ENCODE assay signal across 8 cellular contexts in the genomic region with DNA sequence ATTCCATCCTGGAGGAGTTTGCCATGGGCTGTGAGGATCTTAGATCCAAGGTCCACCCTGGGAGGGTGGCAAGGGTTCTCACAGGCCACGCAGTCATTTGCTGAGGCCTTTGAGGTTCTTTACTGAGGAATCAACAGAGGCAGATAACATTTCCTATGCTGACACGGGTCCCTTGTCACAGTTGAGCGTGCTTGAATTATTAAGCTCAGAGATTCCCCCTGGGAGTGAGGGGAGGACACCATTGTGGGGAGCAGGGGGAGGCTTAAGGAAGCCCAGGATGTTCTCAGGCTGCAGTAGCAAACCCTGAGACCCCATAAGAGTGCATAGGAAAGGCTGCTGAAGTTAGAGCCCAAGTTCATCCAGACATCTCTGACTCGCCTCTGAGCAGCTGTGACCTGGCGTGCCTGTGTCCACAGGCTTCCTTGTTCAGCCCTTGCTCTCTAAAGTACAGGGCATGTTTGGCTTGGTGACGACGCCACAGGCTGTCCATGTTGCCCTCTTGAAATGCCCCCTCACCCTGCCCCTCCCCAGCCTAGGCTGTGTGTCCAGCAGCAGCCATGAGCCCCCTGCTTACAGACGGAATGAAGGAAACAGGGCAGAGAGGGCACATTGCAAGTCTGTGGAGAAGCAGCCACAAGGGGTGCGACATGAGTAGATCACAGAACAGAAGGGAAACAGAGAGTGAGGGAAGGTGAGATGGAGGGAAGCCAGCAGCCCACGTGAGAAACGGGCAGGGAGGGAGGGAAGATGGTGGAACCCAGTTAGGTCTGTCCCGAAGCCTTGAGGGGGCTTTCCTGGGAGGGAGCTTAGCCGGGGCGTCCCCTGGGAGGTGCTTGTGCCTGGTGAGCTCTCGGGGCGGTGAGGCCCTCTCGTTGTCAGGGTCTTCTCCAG. TPM values are rescaled to one million over a fixed set of nuclear protein-coding genes. Genes with fewer than 3 reads are reported as not detected.
DNase-seq lines count a peak whose midpoint lies in the region; ATAC-seq and TF ChIP-seq lines count a peak whose summit lies in the region.

No MANE protein-coding gene starts in this region.

- H3K4me3 ChIP-seq in OCI-LY3 (ENCODE audit: low read length) (peak overlapping the region; percentile 52), gastroesophageal sphincter (peak overlapping the region in 1 of 2 donors; percentile 36), sigmoid colon (peak overlapping the region in 3 of 4 donors; percentile 28 to 30 (median 30))

- ATAC-seq in gastroesophageal sphincter = peak; percentile 14

- H3K36me3 ChIP-seq in OCI-LY3 (replicated peaks; ENCODE audit: low read depth, low read length) = peaks cover 11% of the 10 kb centered on the region
- H3K36me3 ChIP-seq in gastroesophageal sphincter = peaks cover 0 to 28% of the 10 kb centered on the region in 2 donors
- peaks cover 0 to 30% (median 12%) of the 10 kb centered on the region in 4 donors for H3K36me3 ChIP-seq in sigmoid colon

- H3K4me2 ChIP-seq in OCI-LY3 (ENCODE audit: low read length) = peak overlapping the region; percentile 53

- TF ChIP-seq CTCF in GM20000 (IDR thresholded peaks at IDR 0.05; ENCODE audit: extremely low read depth, missing control alignments) (no peak), OCI-LY3 (IDR thresholded peaks at IDR 0.05; ENCODE audit: low read depth, low read length) (no peak), gastroesophageal sphincter (IDR thresholded peaks at IDR 0.05) (no peak), sigmoid colon (IDR thresholded peaks at IDR 0.05) (no peak)

- no peaks in the 10 kb centered on the region for H3K79me2 ChIP-seq in OCI-LY3 (ENCODE audit: low read length)

- peak; percentile 76 for DNase-seq in D341Med (ENCODE audit: low spot score)
- DNase-seq in GM20000 (ENCODE audit: low spot score) = peak; percentile 55
- peak; percentile 69 for DNase-seq in sigmoid colon
- no peak for DNase-seq in ecto neural progenitor cell (ENCODE audit: low spot score)
- no peak for DNase-seq in AG08396 (ENCODE audit: low spot score)
- no peak for DNase-seq in OCI-M1 (lab: John Stamatoyannopoulos, UW)

- H3K9me3 ChIP-seq in OCI-LY3 (ENCODE audit: insufficient read depth, low read length) (no peaks in the 10 kb centered on the region), gastroesophageal sphincter (no peaks in the 10 kb centered on the region), sigmoid colon (no peaks in the 10 kb centered on the region)

- TF ChIP-seq POLR2A in gastroesophageal sphincter (IDR thresholded peaks at IDR 0.05) (no peak), sigmoid colon (IDR thresholded peaks at IDR 0.05) (no peak)

- no peak for TF ChIP-seq EP300 in gastroesophageal sphincter (IDR thresholded peaks at IDR 0.05)
- no peak for TF ChIP-seq EP300 in sigmoid colon (IDR thresholded peaks at IDR 0.05)

- 24 to 49% methylated on average over 11 of the region's 17 CpGs for WGBS in gastroesophageal sphincter (ENCODE audit: low coverage in 1 of 2), 2 donors
- WGBS in sigmoid colon, 2 donors = 43% methylated on average over 17 of the region's 17 CpGs

- H3K9ac ChIP-seq in OCI-LY3 (ENCODE audit: low read length) = no peak overlapping the region

- H4K20me1 ChIP-seq in OCI-LY3 (ENCODE audit: insufficient read depth, low read length) = no peaks in the 10 kb centered on the region; the same call in 1 of the 2 replicates

- H3K27ac ChIP-seq in OCI-LY3 (ENCODE audit: low read length) (no peak overlapping the region), gastroesophageal sphincter (peak overlapping the region in 1 of 4 donors; percentile 22), sigmoid colon (no peak overlapping the region)

- no peak overlapping the region for H2AFZ ChIP-seq in OCI-LY3 (ENCODE audit: low read depth, low read length)

- H3K27me3 ChIP-seq in OCI-LY3 (ENCODE audit: low read depth, low read length) (no peaks in the 10 kb centered on the region), gastroesophageal sphincter (no peaks in the 10 kb centered on the region), sigmoid colon (no peaks in the 10 kb centered on the region)

- intact Hi-C loops in sigmoid colon (cut with DNase I) = loop anchor here (5.0 kb wide), 2 partner anchors 592 to 992 kb away; no protein-coding TSS in a partner anchor

- H3K4me1 ChIP-seq in OCI-LY3 (ENCODE audit: low read length) = 0 out of 2 replicates have a peak, but pooled peaks cover 5% of the 10 kb centered on the region
- peaks cover 0 to 10% (median 4%) of the 10 kb centered on the region in 3 donors for H3K4me1 ChIP-seq in gastroesophageal sphincter
- peaks cover 0 to 13% (median 6%) of the 10 kb centered on the region in 4 donors for H3K4me1 ChIP-seq in sigmoid colon

RNA-seq across cellular contexts. Expression of a gene that starts 34.0 kb away (rescaled TPM):
- total RNA-seq in gastroesophageal sphincter (10 to 100 TPM; 39.2 to 57.5 (median 45.0) TPM), sigmoid colon (10 to 100 TPM; 33.7 to 43.5 (median 36.8) TPM)
- polyA plus RNA-seq in sigmoid colon = 10 to 100 TPM; 15.0 to 30.3 (median 24.6) TPM

Comparison
In these comparisons a context has a peak if more than half of its experiments do, and no peak if none do; other contexts are left out.
1. DNase-seq: peak in D341Med (single experiment), GM20000 (single experiment) and sigmoid colon (single experiment); none in ecto neural progenitor cell (single experiment), AG08396 (single experiment) and OCI-M1 (single experiment).